18 cellular contexts compared by ENCODE assay signal in the genomic region with DNA sequence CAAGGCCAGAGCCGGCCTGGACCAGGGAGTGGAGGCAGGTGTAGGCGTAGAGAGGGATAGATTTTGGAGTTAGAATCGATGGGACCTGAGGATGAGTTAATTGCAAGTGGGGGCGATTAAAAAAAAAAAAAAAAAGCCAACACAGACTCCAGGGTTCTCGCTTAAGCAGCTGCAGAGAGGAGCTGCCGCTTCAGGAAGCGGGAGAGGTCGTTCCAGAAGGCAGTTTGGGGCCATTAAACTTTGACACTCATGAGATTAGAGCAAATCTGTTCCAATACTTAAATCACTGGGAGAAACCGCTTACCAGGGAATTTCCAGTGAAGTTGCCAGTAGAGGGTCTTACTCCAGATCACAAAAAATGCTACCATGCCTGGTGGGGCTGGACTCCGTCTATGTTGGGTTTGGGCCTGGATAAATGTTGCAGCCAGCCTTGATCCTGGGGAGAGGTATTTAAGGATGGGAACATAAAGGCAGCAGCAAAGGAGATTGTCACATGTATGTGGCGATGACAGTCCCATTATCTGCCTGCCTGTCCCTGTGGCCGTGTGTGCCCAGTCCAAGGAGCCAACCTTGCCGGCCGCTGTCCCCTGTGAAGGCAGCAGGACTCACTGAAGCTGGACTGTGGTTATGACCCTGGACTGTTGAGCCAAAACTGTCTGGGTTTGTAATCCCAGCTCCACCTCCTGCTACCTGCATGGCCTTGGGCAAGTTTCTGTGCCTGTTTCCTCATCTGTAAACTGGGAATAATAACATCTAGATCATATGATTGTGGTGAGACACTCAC. TPM values are rescaled to one million over a fixed set of nuclear protein-coding genes. Genes with fewer than 3 reads are reported as not detected.
DNase-seq lines count a peak whose midpoint lies in the region; ATAC-seq and TF ChIP-seq lines count a peak whose summit lies in the region.
"Had no signal": no experiment of that assay in that cellular context is flagged by ENCODE, and none has a peak within 500 bp of the region (broad histone marks: within the 10 kb centered on the region; RNA-seq: fewer than 3 reads in every experiment).

No MANE protein-coding gene starts in this region.

- H3K9me3 ChIP-seq in DOHH2 (ENCODE audit: control insufficient read depth, insufficient read depth, low read length), result no peaks in the 10 kb centered on the region
- H3K9me3 ChIP-seq in HEK293 (ENCODE audit: control insufficient read depth, insufficient read depth, low read depth, low read length), result no peaks in the 10 kb centered on the region
- no peaks in the 10 kb centered on the region for H3K9me3 ChIP-seq in mammary epithelial cell (replicated peaks; ENCODE audit: insufficient read depth, low read length)
- no peaks in the 10 kb centered on the region for H3K9me3 ChIP-seq in naive thymus-derived CD4-positive, alpha-beta T cell (ENCODE audit: control insufficient read depth in 2 of 3, low read length in 3 of 3)
- H3K9me3 ChIP-seq: left lung, psoas muscle had no signal

- H3K4me2 ChIP-seq in DOHH2 (ENCODE audit: low read length) (peak overlapping the region; percentile 96), mammary epithelial cell (ENCODE audit: insufficient read depth, low read depth, low read length) (no peak overlapping the region)

- in situ Hi-C loops in mammary epithelial cell (cut with MboI; ENCODE audit: low sequenced_read_pairs in 2 of 2), result loop anchor here (10.0 kb wide), 1 partner anchor 194 kb away; no protein-coding TSS in a partner anchor

- H3F3A ChIP-seq in DOHH2 (ENCODE audit: control insufficient read depth, insufficient read depth), result peaks cover 6% of the 10 kb centered on the region; the same call in 1 of the 2 replicates

- H3K27ac ChIP-seq in DOHH2 (ENCODE audit: low read depth, low read length), result peak overlapping the region; percentile 84
- H3K27ac ChIP-seq in HEK293 (ENCODE audit: extremely low read depth, low read depth, low read length), result no peak overlapping the region
- H3K27ac ChIP-seq in mammary epithelial cell (ENCODE audit: insufficient read depth, low read depth, low read length), result no peak overlapping the region
- H3K27ac ChIP-seq in naive thymus-derived CD4-positive, alpha-beta T cell (ENCODE audit: low read depth, low read length), result no peak overlapping the region
- H3K27ac ChIP-seq: left lung, psoas muscle had no signal

- intact Hi-C loops in mammary epithelial cell (cut with micrococcal nuclease) (no loop called here), sciatic nerve (cut with DNase I) (no loop called here)
- intact Hi-C loops in naive thymus-derived CD4-positive, alpha-beta T cell (cut with micrococcal nuclease), result no loop called here
- intact Hi-C loops in activated CD8-positive, alpha-beta T cell treated with anti-CD3 and anti-CD28 coated beads for 36 hours (cut with micrococcal nuclease), result loop anchor here (10.0 kb wide), 1 partner anchor 54 kb away; no protein-coding TSS in a partner anchor

- POLR2A ChIA-PET in HEK293 (lab: Yijun Ruan, JAX), result no interaction called here
- POLR2A ChIA-PET in naive thymus-derived CD4-positive, alpha-beta T cell (lab: Charles Lee), result no interaction called here
- POLR2A ChIA-PET in activated CD8-positive, alpha-beta T cell treated with anti-CD3 and anti-CD28 coated beads for 36 hours (lab: Charles Lee), result interaction anchor here (1.7 kb wide), 1 partner anchor 10 kb away, joined by 12 read pairs; no protein-coding TSS in a partner anchor

- ATAC-seq in naive thymus-derived CD4-positive, alpha-beta T cell, result no peak
- ATAC-seq in GM18505 (IDR thresholded peaks at IDR 0.05; ENCODE audit: unreplicated experiment) (no peak), sciatic nerve (no peak)
- no peak for ATAC-seq in activated CD8-positive, alpha-beta T cell treated with anti-CD3 and anti-CD28 coated beads for 36 hours

- H2AFZ ChIP-seq in mammary epithelial cell (ENCODE audit: low read depth, low read length), result no peak overlapping the region

- H3K27ac Mint-ChIP-seq in naive thymus-derived CD4-positive, alpha-beta T cell, result peak overlapping the region in 2 of 9 donors; percentile 37 to 86
- H3K27ac Mint-ChIP-seq in endothelial cell (ENCODE audit: unreplicated experiment), result no peak overlapping the region
- H3K27ac Mint-ChIP-seq in activated CD8-positive, alpha-beta T cell treated with anti-CD3 and anti-CD28 coated beads for 36 hours, result no peak overlapping the region

- CTCF ChIA-PET in HEK293 (lab: Yijun Ruan, JAX) (interaction anchor here (1.9 kb wide), 1 partner anchor 10 kb away, joined by 5 read pairs; no protein-coding TSS in a partner anchor), mammary epithelial cell (lab: Charles Lee; ENCODE audit: low non-redundant PET) (no interaction called here)
- CTCF ChIA-PET in naive thymus-derived CD4-positive, alpha-beta T cell (lab: Charles Lee), result interaction anchor here (0.6 kb wide), 2 partner anchors 12 to 1471 kb away, joined by 3 to 4 read pairs; no protein-coding TSS in a partner anchor
- CTCF ChIA-PET in activated CD8-positive, alpha-beta T cell treated with anti-CD3 and anti-CD28 coated beads for 36 hours (lab: Charles Lee), result interaction anchor here (1.0 to 2.8 kb wide), 5 partner anchors 10 to 195 kb away, joined by 4 to 11 read pairs (median 8); no protein-coding TSS in a partner anchor

- WGBS in mammary epithelial cell (ENCODE audit: low coverage, missing lambda C conversion rate), result 87% methylated on average over 11 of the region's 14 CpGs

- H3K36me3 ChIP-seq in DOHH2 (ENCODE audit: control insufficient read depth, low read length) (peaks cover 23% of the 10 kb centered on the region), HEK293 (ENCODE audit: control insufficient read depth in 2 of 2, insufficient read depth in 1 of 2, low read length in 2 of 2) (no peaks in the 10 kb centered on the region), mammary epithelial cell (ENCODE audit: insufficient read depth, low read length) (no peaks in the 10 kb centered on the region)
- H3K36me3 ChIP-seq in naive thymus-derived CD4-positive, alpha-beta T cell (ENCODE audit: control insufficient read depth in 2 of 3, insufficient read depth in 3 of 3, low read length in 3 of 3), result no peaks in the 10 kb centered on the region
- H3K36me3 ChIP-seq: left lung had no signal

- peaks cover 16 to 70% (median 20%) of the 10 kb centered on the region in 5 donors for H3K27me3 Mint-ChIP-seq in naive thymus-derived CD4-positive, alpha-beta T cell
- H3K27me3 Mint-ChIP-seq in endothelial cell (ENCODE audit: unreplicated experiment), result peaks cover 28% of the 10 kb centered on the region
- peaks cover 19% of the 10 kb centered on the region for H3K27me3 Mint-ChIP-seq in activated CD8-positive, alpha-beta T cell treated with anti-CD3 and anti-CD28 coated beads for 36 hours

- peaks cover 0 to 25% (median 10%) of the 10 kb centered on the region in 7 donors for H3K4me1 Mint-ChIP-seq in naive thymus-derived CD4-positive, alpha-beta T cell
- peaks cover 7% of the 10 kb centered on the region for H3K4me1 Mint-ChIP-seq in endothelial cell (ENCODE audit: unreplicated experiment)
- peaks cover 2% of the 10 kb centered on the region for H3K4me1 Mint-ChIP-seq in activated CD8-positive, alpha-beta T cell treated with anti-CD3 and anti-CD28 coated beads for 36 hours (ENCODE audit: low read depth)

- no TSS peak for BruUV-seq in mammary epithelial cell (replicated peaks; lab: Mats Ljungman, UMichigan)

- TF ChIP-seq POLR2A in GM18505 (IDR thresholded peaks at IDR 0.05; ENCODE audit: borderline replicate concordance, extremely low read depth, insufficient read depth, insufficient read length), result no peak

- peak overlapping the region in 8 of 10 donors; percentile 6 to 84 (median 56) for H3K4me3 Mint-ChIP-seq in naive thymus-derived CD4-positive, alpha-beta T cell
- no peak overlapping the region for H3K4me3 Mint-ChIP-seq in endothelial cell (ENCODE audit: unreplicated experiment)
- no peak overlapping the region for H3K4me3 Mint-ChIP-seq in activated CD8-positive, alpha-beta T cell treated with anti-CD3 and anti-CD28 coated beads for 36 hours

- H3K4me1 ChIP-seq in DOHH2 (ENCODE audit: control insufficient read depth, low read length), result peaks cover 81% of the 10 kb centered on the region
- H3K4me1 ChIP-seq in HEK293 (ENCODE audit: control insufficient read depth, insufficient read depth, low read length), result no peaks in the 10 kb centered on the region
- no peaks in the 10 kb centered on the region for H3K4me1 ChIP-seq in mammary epithelial cell (ENCODE audit: insufficient read depth, low read length)
- no peaks in the 10 kb centered on the region for H3K4me1 ChIP-seq in naive thymus-derived CD4-positive, alpha-beta T cell (ENCODE audit: control insufficient read depth in 2 of 2, insufficient read depth in 2 of 2, low read length in 2 of 2)

- no peak for TF ChIP-seq CTCF in DOHH2 (IDR thresholded peaks at IDR 0.05; ENCODE audit: low read depth, low read length, poor library complexity, severe bottlenecking)
- no peak for TF ChIP-seq CTCF in HEK293 (tag by site-specific recombination; IDR thresholded peaks at IDR 0.05)
- no peak for TF ChIP-seq CTCF in mammary epithelial cell (conservative IDR thresholded peaks at IDR 0.05 in 1 of 2, IDR thresholded peaks at IDR 0.05 in 1 of 2; ENCODE audit: extremely low read depth in 1 of 2, insufficient read depth in 1 of 2, low read depth in 1 of 2, low read length in 2 of 2)
- no peak for TF ChIP-seq CTCF in endothelial cell (IDR thresholded peaks at IDR 0.05; ENCODE audit: unreplicated experiment)
- TF ChIP-seq CTCF in activated CD8-positive, alpha-beta T cell treated with anti-CD3 and anti-CD28 coated beads for 36 hours (IDR thresholded peaks at IDR 0.05), result no peak

- H3K27me3 ChIP-seq in DOHH2 (ENCODE audit: control insufficient read depth, low read length), result no peaks in the 10 kb centered on the region
- peaks cover 2% of the 10 kb centered on the region for H3K27me3 ChIP-seq in mammary epithelial cell (ENCODE audit: insufficient read depth, low read length)
- H3K27me3 ChIP-seq in naive thymus-derived CD4-positive, alpha-beta T cell (ENCODE audit: control insufficient read depth in 2 of 2, insufficient read depth in 2 of 2, low read length in 2 of 2), result no peaks in the 10 kb centered on the region

- H3K9me3 Mint-ChIP-seq in naive thymus-derived CD4-positive, alpha-beta T cell, result peaks cover 0 to 2% (median 0%) of the 10 kb centered on the region in 11 donors
- H3K9me3 Mint-ChIP-seq in endothelial cell (ENCODE audit: unreplicated experiment), result no peaks in the 10 kb centered on the region
- no peaks in the 10 kb centered on the region for H3K9me3 Mint-ChIP-seq in activated CD8-positive, alpha-beta T cell treated with anti-CD3 and anti-CD28 coated beads for 36 hours
- H3K9me3 Mint-ChIP-seq: activated naive CD4-positive, alpha-beta T cell treated with anti-CD3 and anti-CD28 coated beads, Interleukin-2, amount 50 U/mL, for 72 hours had no signal

- dilution Hi-C loops in mammary epithelial cell (cut with HindIII; ENCODE audit: low sequenced_read_pairs), result no loop called here

- H3K79me2 ChIP-seq in DOHH2 (ENCODE audit: control insufficient read depth, low read length) (peaks cover 20% of the 10 kb centered on the region), mammary epithelial cell (ENCODE audit: insufficient read depth, low read length) (no peaks in the 10 kb centered on the region)

- peak overlapping the region; percentile 84 for H3K4me3 ChIP-seq in DOHH2 (ENCODE audit: low read length)
- no peak overlapping the region for H3K4me3 ChIP-seq in HEK293 (ENCODE audit: low read depth, low read length)
- H3K4me3 ChIP-seq in mammary epithelial cell (replicated peaks in 1 of 3; ENCODE audit: insufficient read depth in 1 of 3, low read depth in 2 of 3, low read length in 3 of 3), result no peak overlapping the region
- no peak overlapping the region for H3K4me3 ChIP-seq in naive thymus-derived CD4-positive, alpha-beta T cell (ENCODE audit: low read length)

- H3K9me2 ChIP-seq in DOHH2 (replicated peaks; ENCODE audit: control insufficient read depth, low read length), result no peaks in the 10 kb centered on the region

- DNase-seq in mammary epithelial cell (peak; percentile 47), sciatic nerve (ENCODE audit: low spot score) (no peak), endothelial cell (ENCODE audit: low spot score) (no peak)
- DNase-seq in naive thymus-derived CD4-positive, alpha-beta T cell, result no peak
- no peak for DNase-seq in activated CD8-positive, alpha-beta T cell treated with anti-CD3 and anti-CD28 coated beads for 36 hours
- DNase-seq: activated CD4-positive, CD25-positive, alpha-beta regulatory T cell treated with anti-CD3 and anti-CD28 coated beads, Interleukin-2, amount 50 U/mL, for 72 hours; HCEC 1CT; hippocampal formation; IMR-90; naive B cell; NCI-H774; psoas muscle had no signal

- no peaks in the 10 kb centered on the region for H4K20me1 ChIP-seq in DOHH2 (ENCODE audit: control insufficient read depth, insufficient read depth, low read depth, low read length)
- H4K20me1 ChIP-seq in mammary epithelial cell (ENCODE audit: insufficient read depth, low read length), result no peaks in the 10 kb centered on the region

- no peak overlapping the region for H3K9ac ChIP-seq in mammary epithelial cell (ENCODE audit: insufficient read depth, low read length)

- H3K36me3 Mint-ChIP-seq in naive thymus-derived CD4-positive, alpha-beta T cell, result peaks cover 0 to 3% (median 0%) of the 10 kb centered on the region in 5 donors
- no peaks in the 10 kb centered on the region for H3K36me3 Mint-ChIP-seq in endothelial cell (ENCODE audit: low read depth, unreplicated experiment)
- no peaks in the 10 kb centered on the region for H3K36me3 Mint-ChIP-seq in activated CD8-positive, alpha-beta T cell treated with anti-CD3 and anti-CD28 coated beads for 36 hours (ENCODE audit: low read depth)
- H3K36me3 Mint-ChIP-seq: activated naive CD4-positive, alpha-beta T cell treated with anti-CD3 and anti-CD28 coated beads, Interleukin-2, amount 50 U/mL, for 72 hours had no signal

RNA-seq across cellular contexts. Expression of gene GRID1, which starts 23.9 kb away (rescaled TPM):
- under 1 TPM in 1 of 2 donors, not detected in 1; under 0.01 TPM for total RNA-seq in mammary epithelial cell
- polyA plus RNA-seq in mammary epithelial cell, result 0.02 TPM
- not detected for polyA minus RNA-seq in mammary epithelial cell
- not detected for total RNA-seq in naive thymus-derived CD4-positive, alpha-beta T cell
- polyA plus RNA-seq in naive thymus-derived CD4-positive, alpha-beta T cell, result not detected
- total RNA-seq in sciatic nerve, result 15.4 TPM
- total RNA-seq in endothelial cell (ENCODE audit: unreplicated experiment), result 0.26 TPM
- not detected for total RNA-seq in activated CD8-positive, alpha-beta T cell treated with anti-CD3 and anti-CD28 coated beads for 36 hours
- total RNA-seq: activated naive CD4-positive, alpha-beta T cell treated with anti-CD3 and anti-CD28 coated beads, Interleukin-2, amount 50 U/mL, for 72 hours; IMR-90; T-helper 1 cell treated with Interleukin-12 subunit alpha and Interleukin-12 subunit beta and Interleukin-4 antibody, amounts not matched to agents 30 ng/mL and 1 ng/mL, for 36 hours had no signal
- polyA plus RNA-seq: IMR-90 had no signal

Comparison
In these comparisons a context has a peak if more than half of its experiments do, and no peak if none do; other contexts are left out.
1. H3K4me3 Mint-ChIP-seq: peak in naive thymus-derived CD4-positive, alpha-beta T cell (8 of 10); none in endothelial cell (single experiment) and activated CD8-positive, alpha-beta T cell treated with anti-CD3 and anti-CD28 coated beads for 36 hours (single experiment).
2. RNA of gene GRID1, which starts 23.9 kb away (total RNA-seq): 15.4 TPM in sciatic nerve (single experiment); 0.26 TPM in endothelial cell (single experiment), under 0.01 TPM in mammary epithelial cell, not detected in naive thymus-derived CD4-positive, alpha-beta T cell and not detected in activated CD8-positive, alpha-beta T cell treated with anti-CD3 and anti-CD28 coated beads for 36 hours; every median in the first group is over 10 times any median in the second.